10 cellular contexts compared by ENCODE assay signal in genomic region chr6:47437592-47437991, GRCh38.
DNase-seq lines count a peak whose midpoint lies in the region; ATAC-seq lines count a peak whose summit lies in the region.
"Had no signal": no experiment of that assay in that cellular context is flagged by ENCODE, and none has a peak within 500 bp of the region (broad histone marks: within the 10 kb centered on the region; RNA-seq: fewer than 3 reads in every experiment).

No MANE protein-coding gene starts in this region.

- peak; percentile 64 for DNase-seq in RPMI8226
- DNase-seq in inferior parietal cortex (ENCODE audit: extremely low spot score): no peak
- no peak for DNase-seq in HCEC 1CT
- DNase-seq in activated naive CD4-positive, alpha-beta T cell treated with Interleukin-2 at 50 U/mL for 16 hours: no peak
- DNase-seq in stimulated activated CD8-positive, alpha-beta memory T cell treated with anti-CD3 and anti-CD28 coated beads, Interleukin-4, amount 100 ng/mL, for 48 hours: no peak
- DNase-seq: NCI-H748 treated with DMSO at 0.1 percent for 48 hours had no signal

- ATAC-seq in GM18498 (IDR thresholded peaks at IDR 0.05; ENCODE audit: unreplicated experiment) (peak; percentile 56), GM21367 (IDR thresholded peaks at IDR 0.05; ENCODE audit: unreplicated experiment) (peak; percentile 64), HG03095 (IDR thresholded peaks at IDR 0.05; ENCODE audit: unreplicated experiment) (peak; percentile 61)
- ATAC-seq: activated naive CD4-positive, alpha-beta T cell treated with anti-CD3 and anti-CD28 coated beads, Interleukin-2, amount 50 U/mL, for 72 hours had no signal
